12 cellular contexts compared by ENCODE assay signal in the genomic region with DNA sequence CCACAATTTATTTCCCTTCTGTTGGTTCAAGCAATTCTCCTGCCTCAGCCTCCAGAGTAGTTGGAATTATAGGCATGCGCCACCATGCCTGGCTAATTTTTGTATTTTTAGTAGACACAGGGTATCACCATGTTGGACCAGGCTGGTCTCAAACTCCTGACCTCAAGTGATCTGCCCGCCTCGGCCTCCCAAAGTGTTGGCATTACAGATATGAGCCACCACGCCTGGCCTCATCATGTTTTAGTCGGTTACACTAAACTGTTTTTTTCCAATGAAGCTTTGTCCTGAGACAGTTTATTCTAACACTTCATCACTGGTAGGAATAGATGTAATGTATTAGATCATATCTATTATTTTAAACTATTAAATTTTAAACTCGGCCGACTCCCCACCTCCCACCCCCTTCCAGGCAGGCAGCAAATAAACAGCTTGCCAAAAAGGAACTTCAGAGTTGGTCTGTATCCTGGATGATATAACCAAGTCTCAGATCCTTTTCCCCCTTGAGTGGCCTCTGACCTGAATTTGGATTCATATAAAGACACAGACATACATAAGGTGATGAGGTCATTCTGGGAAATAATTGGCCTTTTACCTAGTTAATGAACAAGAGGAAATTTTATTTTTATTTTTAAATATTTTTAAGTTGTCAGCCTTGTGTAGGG. TPM values are rescaled to one million over a fixed set of nuclear protein-coding genes. Genes with fewer than 3 reads are reported as not detected.
DNase-seq lines count a peak whose midpoint lies in the region; ATAC-seq and TF ChIP-seq lines count a peak whose summit lies in the region.
"Had no signal": no experiment of that assay in that cellular context is flagged by ENCODE, and none has a peak within 500 bp of the region (broad histone marks: within the 10 kb centered on the region; RNA-seq: fewer than 3 reads in every experiment).

No MANE protein-coding gene starts in this region.

- H3K4me3 ChIP-seq in left lung = no peak overlapping the region
- no peak overlapping the region for H3K4me3 ChIP-seq in MM.1S (ENCODE audit: low read length)
- no peak overlapping the region for H3K4me3 ChIP-seq in colonic mucosa

- H3K4me3 Mint-ChIP-seq in activated T-cell treated with anti-CD3 and anti-CD28 coated beads, Interleukin-2, amount 50 U/mL, for 72 hours = no peak overlapping the region
- no peak overlapping the region for H3K4me3 Mint-ChIP-seq in activated T-cell treated with anti-CD3 and anti-CD28 coated beads, Interleukin-2, amount 50 U/mL, for 4 hours
- H3K4me3 Mint-ChIP-seq in activated naive CD8-positive, alpha-beta T cell treated with anti-CD3 and anti-CD28 coated beads for 36 hours = no peak overlapping the region

- no peaks in the 10 kb centered on the region for H3K79me2 ChIP-seq in MM.1S (ENCODE audit: low read length)

- DNase-seq in activated T-cell treated with anti-CD3 and anti-CD28 coated beads, Interleukin-2, amount 50 U/mL, for 72 hours = no peak
- no peak for DNase-seq in activated T-cell treated with anti-CD3 and anti-CD28 coated beads, Interleukin-2, amount 50 U/mL, for 4 hours
- DNase-seq in activated naive CD8-positive, alpha-beta T cell treated with anti-CD3 and anti-CD28 coated beads for 36 hours = no peak
- no peak for DNase-seq in left lung
- no peak for DNase-seq in MM.1S
- no peak for DNase-seq in colonic mucosa
- DNase-seq: anterior cingulate cortex; NCI-H1105 treated with DMSO at 0.1 percent for 48 hours; occipital lobe; stimulated activated CD4-positive, alpha-beta T cell treated with anti-CD3 and anti-CD28 coated beads, Interleukin-2, amount 100 ng/mL, for 48 hours had no signal

- H3K9ac ChIP-seq in MM.1S (ENCODE audit: low read length) (no peak overlapping the region), colonic mucosa (ENCODE audit: low read depth in 2 of 2, low read length in 2 of 2) (no peak overlapping the region)

- no peak for TF ChIP-seq CTCF in left lung (IDR thresholded peaks at IDR 0.05)
- no peak for TF ChIP-seq CTCF in MM.1S (IDR thresholded peaks at IDR 0.05; ENCODE audit: low read length)
- no peak for TF ChIP-seq CTCF in colonic mucosa (IDR thresholded peaks at IDR 0.05)

- no peak for ATAC-seq in activated T-cell treated with anti-CD3 and anti-CD28 coated beads, Interleukin-2, amount 50 U/mL, for 72 hours (replicated peaks in 1 of 2)
- ATAC-seq in activated T-cell treated with anti-CD3 and anti-CD28 coated beads, Interleukin-2, amount 50 U/mL, for 4 hours = no peak
- ATAC-seq in left lung = no peak
- ATAC-seq in HG02884 (IDR thresholded peaks at IDR 0.05; ENCODE audit: unreplicated experiment) = no peak

- intact Hi-C loops in left lung (cut with DNase I) (no loop called here), colonic mucosa (cut with DNase I) (loop anchor here (5.0 kb wide), 1 partner anchor 136 kb away; no protein-coding TSS in a partner anchor)

- H3K9me3 ChIP-seq in left lung = no peaks in the 10 kb centered on the region
- H3K9me3 ChIP-seq in MM.1S (replicated peaks; ENCODE audit: insufficient read depth, low read length) = no peaks in the 10 kb centered on the region
- H3K9me3 ChIP-seq in colonic mucosa = no peaks in the 10 kb centered on the region

- H3K27me3 Mint-ChIP-seq in activated T-cell treated with anti-CD3 and anti-CD28 coated beads, Interleukin-2, amount 50 U/mL, for 72 hours (ENCODE audit: low read depth) = no peaks in the 10 kb centered on the region
- H3K27me3 Mint-ChIP-seq in activated T-cell treated with anti-CD3 and anti-CD28 coated beads, Interleukin-2, amount 50 U/mL, for 4 hours (ENCODE audit: low read depth) = no peaks in the 10 kb centered on the region
- no peaks in the 10 kb centered on the region for H3K27me3 Mint-ChIP-seq in activated naive CD8-positive, alpha-beta T cell treated with anti-CD3 and anti-CD28 coated beads for 36 hours

- peaks cover 0 to 4% of the 10 kb centered on the region in 2 donors for H3K36me3 Mint-ChIP-seq in activated T-cell treated with anti-CD3 and anti-CD28 coated beads, Interleukin-2, amount 50 U/mL, for 72 hours (ENCODE audit: insufficient read depth in 2 of 2)
- peaks cover 13% of the 10 kb centered on the region for H3K36me3 Mint-ChIP-seq in activated T-cell treated with anti-CD3 and anti-CD28 coated beads, Interleukin-2, amount 50 U/mL, for 4 hours (ENCODE audit: insufficient read depth)
- H3K36me3 Mint-ChIP-seq in activated naive CD8-positive, alpha-beta T cell treated with anti-CD3 and anti-CD28 coated beads for 36 hours = peaks cover 21% of the 10 kb centered on the region

- no peaks in the 10 kb centered on the region for H3K9me3 Mint-ChIP-seq in activated T-cell treated with anti-CD3 and anti-CD28 coated beads, Interleukin-2, amount 50 U/mL, for 72 hours
- H3K9me3 Mint-ChIP-seq in activated T-cell treated with anti-CD3 and anti-CD28 coated beads, Interleukin-2, amount 50 U/mL, for 4 hours = no peaks in the 10 kb centered on the region
- H3K9me3 Mint-ChIP-seq in activated naive CD8-positive, alpha-beta T cell treated with anti-CD3 and anti-CD28 coated beads for 36 hours = no peaks in the 10 kb centered on the region

- H3K36me3 ChIP-seq in left lung = peaks cover 0 to 44% of the 10 kb centered on the region in 2 donors
- no peaks in the 10 kb centered on the region for H3K36me3 ChIP-seq in MM.1S (replicated peaks; ENCODE audit: insufficient read depth, low read length)
- H3K36me3 ChIP-seq in colonic mucosa = peaks cover 1% of the 10 kb centered on the region

- H3K27ac ChIP-seq in left lung (peak overlapping the region; percentile 57 to 72), temporal lobe (ENCODE audit: low read depth, low read length) (peak overlapping the region; percentile 6), MM.1S (ENCODE audit: low read length) (no peak overlapping the region), colonic mucosa (no peak overlapping the region)

- H3K9me2 ChIP-seq in MM.1S (replicated peaks; ENCODE audit: insufficient read depth, low read length) = no peaks in the 10 kb centered on the region

- peaks cover 9% of the 10 kb centered on the region; the same call in 1 of the 2 replicates for H3F3A ChIP-seq in MM.1S (ENCODE audit: insufficient read depth, low read length)

- H3K27me3 ChIP-seq in left lung = no peaks in the 10 kb centered on the region
- no peaks in the 10 kb centered on the region for H3K27me3 ChIP-seq in MM.1S (replicated peaks; ENCODE audit: insufficient read depth, low read length)
- H3K27me3 ChIP-seq in colonic mucosa = no peaks in the 10 kb centered on the region

- H2AFZ ChIP-seq in MM.1S (ENCODE audit: low read length) = no peak overlapping the region

- peak overlapping the region; percentile 83 for H3K27ac Mint-ChIP-seq in activated T-cell treated with anti-CD3 and anti-CD28 coated beads, Interleukin-2, amount 50 U/mL, for 72 hours
- peak overlapping the region; percentile 77 for H3K27ac Mint-ChIP-seq in activated naive CD8-positive, alpha-beta T cell treated with anti-CD3 and anti-CD28 coated beads for 36 hours

- peaks cover 51% of the 10 kb centered on the region for H3K4me1 Mint-ChIP-seq in activated T-cell treated with anti-CD3 and anti-CD28 coated beads, Interleukin-2, amount 50 U/mL, for 72 hours (ENCODE audit: low read depth)
- H3K4me1 Mint-ChIP-seq in activated T-cell treated with anti-CD3 and anti-CD28 coated beads, Interleukin-2, amount 50 U/mL, for 4 hours (ENCODE audit: low read depth) = peaks cover 26% of the 10 kb centered on the region
- H3K4me1 Mint-ChIP-seq in activated naive CD8-positive, alpha-beta T cell treated with anti-CD3 and anti-CD28 coated beads for 36 hours = peaks cover 44% of the 10 kb centered on the region

- H3K4me1 ChIP-seq in left lung = peaks cover 29 to 73% of the 10 kb centered on the region in 2 donors
- peaks cover 7% of the 10 kb centered on the region; the same call in 1 of the 2 replicates for H3K4me1 ChIP-seq in MM.1S (ENCODE audit: low read length)
- H3K4me1 ChIP-seq in colonic mucosa = no peaks in the 10 kb centered on the region

- no peaks in the 10 kb centered on the region for H4K20me1 ChIP-seq in MM.1S (ENCODE audit: insufficient read depth, low read length)

- no peak overlapping the region for H3K4me2 ChIP-seq in MM.1S (ENCODE audit: low read depth, low read length)

RNA-seq across cellular contexts. Expression of gene CORO6, which starts 18.4 kb away (rescaled TPM):
- 10 to 100 TPM; 10.4 to 13.9 TPM for total RNA-seq in activated T-cell treated with anti-CD3 and anti-CD28 coated beads, Interleukin-2, amount 50 U/mL, for 72 hours
- 10 to 100 TPM in 2 of 3 donors, 1 to 10 TPM in 1; 9.8 to 12.3 (median 11.8) TPM for total RNA-seq in activated T-cell treated with anti-CD3 and anti-CD28 coated beads, Interleukin-2, amount 50 U/mL, for 4 hours
- total RNA-seq in activated naive CD8-positive, alpha-beta T cell treated with anti-CD3 and anti-CD28 coated beads for 36 hours = 1 to 10 TPM; 8.9 to 9.4 TPM
- 1 to 10 TPM; 3.8 to 3.9 TPM for total RNA-seq in left lung
- total RNA-seq in temporal lobe = 0.98 TPM
- 1 to 10 TPM in 1 of 2 donors, under 1 TPM in 1; 0.62 to 2.5 TPM for total RNA-seq in colonic mucosa

RNA-seq across cellular contexts. Expression of gene ANKRD13B, which starts 48.2 kb away (rescaled TPM):
- total RNA-seq in activated T-cell treated with anti-CD3 and anti-CD28 coated beads, Interleukin-2, amount 50 U/mL, for 72 hours = 10 to 100 TPM in 1 of 2 donors, 1 to 10 TPM in 1; 7.9 to 13.5 TPM
- 10 to 100 TPM; 33.3 to 40.7 (median 40.4) TPM for total RNA-seq in activated T-cell treated with anti-CD3 and anti-CD28 coated beads, Interleukin-2, amount 50 U/mL, for 4 hours
- total RNA-seq in activated naive CD8-positive, alpha-beta T cell treated with anti-CD3 and anti-CD28 coated beads for 36 hours = 10 to 100 TPM; 17.9 to 20.8 TPM
- total RNA-seq in left lung = 10 to 100 TPM in 1 of 2 donors, 1 to 10 TPM in 1; 8.8 to 10.2 TPM
- total RNA-seq in temporal lobe = 23.1 TPM
- 10 to 100 TPM in 1 of 2 donors, 1 to 10 TPM in 1; 3.1 to 10.2 TPM for total RNA-seq in colonic mucosa

RNA-seq across cellular contexts. Expression of gene GIT1, which starts 51.7 kb away (rescaled TPM):
- total RNA-seq in activated T-cell treated with anti-CD3 and anti-CD28 coated beads, Interleukin-2, amount 50 U/mL, for 72 hours = 10 to 100 TPM; 45.0 to 47.4 TPM
- total RNA-seq in activated T-cell treated with anti-CD3 and anti-CD28 coated beads, Interleukin-2, amount 50 U/mL, for 4 hours = 10 to 100 TPM; 79.3 to 91.3 (median 90.8) TPM
- 10 to 100 TPM; 63.5 to 63.7 TPM for total RNA-seq in activated naive CD8-positive, alpha-beta T cell treated with anti-CD3 and anti-CD28 coated beads for 36 hours
- total RNA-seq in left lung (10 to 100 TPM; 40.3 to 48.3 TPM), temporal lobe (42.5 TPM), colonic mucosa (10 to 100 TPM; 32.8 to 54.9 TPM)

Comparison
In these comparisons a context has a peak if more than half of its experiments do, and no peak if none do; other contexts are left out.
1. H3K27ac ChIP-seq: peak in left lung (2 of 2) and temporal lobe (single experiment); none in MM.1S (single experiment) and colonic mucosa (single experiment).